Comparison of ENCODE assay signal across 18 cellular contexts in genomic region chr9:93513606-93514005, GRCh38.
A peak's percentile ranks its signal among the peaks of the same experiment; 100 is the strongest.
DNase-seq lines count a peak whose midpoint lies in the region; ATAC-seq and TF ChIP-seq lines count a peak whose summit lies in the region.
"Had no signal": no experiment of that assay in that cellular context is flagged by ENCODE, and none has a peak within 500 bp of the region (broad histone marks: within the 10 kb centered on the region; RNA-seq: fewer than 3 reads in every experiment).

No MANE protein-coding gene starts in this region.

- no peaks in the 10 kb centered on the region for H3K27me3 Mint-ChIP-seq in activated naive CD8-positive, alpha-beta T cell
- H3K27me3 Mint-ChIP-seq in activated naive CD8-positive, alpha-beta T cell treated with anti-CD3 and anti-CD28 coated beads for 36 hours, result no peaks in the 10 kb centered on the region
- H3K27me3 Mint-ChIP-seq in WTC11 (ENCODE audit: low read depth), result no peaks in the 10 kb centered on the region
- no peaks in the 10 kb centered on the region for H3K27me3 Mint-ChIP-seq in neural crest cell (ENCODE audit: low read depth)

- 31 to 33% methylated on average over 9 of the region's 9 CpGs for WGBS in thyroid gland, 2 donors

- POLR2A ChIA-PET in WTC11 (lab: Charles Lee), result no interaction called here

- no peak overlapping the region for H3K4me3 Mint-ChIP-seq in activated naive CD8-positive, alpha-beta T cell
- H3K4me3 Mint-ChIP-seq in activated naive CD8-positive, alpha-beta T cell treated with anti-CD3 and anti-CD28 coated beads for 36 hours, result no peak overlapping the region
- no peak overlapping the region for H3K4me3 Mint-ChIP-seq in WTC11
- no peak overlapping the region for H3K4me3 Mint-ChIP-seq in neural crest cell

- H3K9me3 ChIP-seq in thyroid gland, result no peaks in the 10 kb centered on the region
- H3K9me3 ChIP-seq: A549, HAP-1, SJSA1 had no signal

- TF ChIP-seq CTCF in WTC11 (IDR thresholded peaks at IDR 0.05) (no peak), neural crest cell (conservative IDR thresholded peaks at IDR 0.05) (no peak), thyroid gland (IDR thresholded peaks at IDR 0.05) (no peak)

- H3K4me1 Mint-ChIP-seq in activated naive CD8-positive, alpha-beta T cell (ENCODE audit: low read depth), result peaks cover 36% of the 10 kb centered on the region
- peaks cover 16% of the 10 kb centered on the region for H3K4me1 Mint-ChIP-seq in activated naive CD8-positive, alpha-beta T cell treated with anti-CD3 and anti-CD28 coated beads for 36 hours
- H3K4me1 Mint-ChIP-seq in WTC11, result peaks cover 18% of the 10 kb centered on the region
- H3K4me1 Mint-ChIP-seq in neural crest cell, result peaks cover 35% of the 10 kb centered on the region

- no peaks in the 10 kb centered on the region for H3K9me3 Mint-ChIP-seq in activated naive CD8-positive, alpha-beta T cell (ENCODE audit: low read depth)
- no peaks in the 10 kb centered on the region for H3K9me3 Mint-ChIP-seq in activated naive CD8-positive, alpha-beta T cell treated with anti-CD3 and anti-CD28 coated beads for 36 hours
- H3K9me3 Mint-ChIP-seq in WTC11 (no peaks in the 10 kb centered on the region), neural crest cell (no peaks in the 10 kb centered on the region)

- intact Hi-C loops in thyroid gland (cut with DNase I), result no loop called here

- H3K27ac ChIP-seq in thyroid gland, result peak overlapping the region in 1 of 3 donors; percentile 21
- H3K27ac ChIP-seq: A549, SJSA1 had no signal

- no peak for ATAC-seq in WTC11
- no peak for ATAC-seq in GM18861 (IDR thresholded peaks at IDR 0.05; ENCODE audit: unreplicated experiment)
- ATAC-seq: A549, Panc1 had no signal

- TF ChIP-seq POLR2A in thyroid gland (IDR thresholded peaks at IDR 0.05), result peak in 1 of 2 donors; percentile 32

- peaks cover 31 to 38% of the 10 kb centered on the region in 2 donors for H3K4me1 ChIP-seq in thyroid gland
- H3K4me1 ChIP-seq: HAP-1 had no signal

- no peaks in the 10 kb centered on the region for H3K27me3 ChIP-seq in thyroid gland
- H3K27me3 ChIP-seq: SJSA1 had no signal

- no peak overlapping the region for H3K4me3 ChIP-seq in thyroid gland (replicated peaks in 1 of 3)
- H3K4me3 ChIP-seq: A549, HAP-1, SJSA1 had no signal

- no peak for DNase-seq in activated naive CD8-positive, alpha-beta T cell treated with anti-CD3 and anti-CD28 coated beads for 36 hours
- DNase-seq in WTC11 (ENCODE audit: low spot score) (no peak), neural crest cell (ENCODE audit: low read depth, low spot score) (no peak), thyroid gland (peak; percentile 83 to 84), NCI-H748 treated with DMSO at 0.1 percent for 48 hours (lab: John Stamatoyannopoulos, UW) (no peak), COR-L47 (lab: John Stamatoyannopoulos, UW) (no peak)
- DNase-seq: DMS79 treated with DMSO at 0.1 percent for 48 hours, NCI-H1092 treated with DMSO at 0.1 percent for 48 hours, NCI-H2081, NCI-H2171 treated with DMSO at 0.1 percent for 48 hours, NCI-H446, NCI-H69 had no signal

- peaks cover 3% of the 10 kb centered on the region for H3K36me3 Mint-ChIP-seq in activated naive CD8-positive, alpha-beta T cell
- H3K36me3 Mint-ChIP-seq in activated naive CD8-positive, alpha-beta T cell treated with anti-CD3 and anti-CD28 coated beads for 36 hours, result peaks cover 13% of the 10 kb centered on the region
- H3K36me3 Mint-ChIP-seq in WTC11 (peaks cover 20% of the 10 kb centered on the region), neural crest cell (ENCODE audit: low read depth) (peaks cover 7% of the 10 kb centered on the region)

- peak overlapping the region; percentile 47 for H3K27ac Mint-ChIP-seq in activated naive CD8-positive, alpha-beta T cell
- no peak overlapping the region for H3K27ac Mint-ChIP-seq in activated naive CD8-positive, alpha-beta T cell treated with anti-CD3 and anti-CD28 coated beads for 36 hours
- peak overlapping the region; percentile 67; the same call in 1 of the 2 replicates for H3K27ac Mint-ChIP-seq in WTC11
- peak overlapping the region; percentile 53 for H3K27ac Mint-ChIP-seq in neural crest cell (ENCODE audit: unreplicated experiment)

- peaks cover 0 to 4% of the 10 kb centered on the region in 2 donors for H3K36me3 ChIP-seq in thyroid gland

- CTCF ChIA-PET in WTC11 (lab: Charles Lee), result no interaction called here

TF ChIP-seq in WTC11, 78 proteins besides CTCF, POLR2A, EP300 and RAD21 (continues in another document):
- TF ChIP-seq E2F4 (CRISPR knock-in tag; IDR thresholded peaks at IDR 0.05; ENCODE audit: borderline replicate concordance, low read depth), result no peak
- TF ChIP-seq ZNF263 (CRISPR knock-in tag; IDR thresholded peaks at IDR 0.05; ENCODE audit: low read depth), result no peak
- TF ChIP-seq, protein P1, sequence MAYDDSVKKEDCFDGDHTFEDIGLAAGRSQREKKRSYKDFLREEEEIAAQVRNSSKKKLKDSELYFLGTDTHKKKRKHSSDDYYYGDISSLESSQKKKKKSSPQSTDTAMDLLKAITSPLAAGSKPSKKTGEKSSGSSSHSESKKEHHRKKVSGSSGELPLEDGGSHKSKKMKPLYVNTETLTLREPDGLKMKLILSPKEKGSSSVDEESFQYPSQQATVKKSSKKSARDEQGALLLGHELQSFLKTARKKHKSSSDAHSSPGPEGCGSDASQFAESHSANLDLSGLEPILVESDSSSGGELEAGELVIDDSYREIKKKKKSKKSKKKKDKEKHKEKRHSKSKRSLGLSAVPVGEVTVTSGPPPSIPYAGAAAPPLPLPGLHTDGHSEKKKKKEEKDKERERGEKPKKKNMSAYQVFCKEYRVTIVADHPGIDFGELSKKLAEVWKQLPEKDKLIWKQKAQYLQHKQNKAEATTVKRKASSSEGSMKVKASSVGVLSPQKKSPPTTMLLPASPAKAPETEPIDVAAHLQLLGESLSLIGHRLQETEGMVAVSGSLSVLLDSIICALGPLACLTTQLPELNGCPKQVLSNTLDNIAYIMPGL (CRISPR knock-in tag; IDR thresholded peaks at IDR 0.05), result no peak
- no peak for TF ChIP-seq ZNF232 (CRISPR knock-in tag; IDR thresholded peaks at IDR 0.05)
- TF ChIP-seq ZNF425 (CRISPR knock-in tag; conservative IDR thresholded peaks at IDR 0.05), result no peak
- no peak for TF ChIP-seq ZSCAN18 (CRISPR knock-in tag; IDR thresholded peaks at IDR 0.05)
- TF ChIP-seq ZBTB21 (CRISPR knock-in tag; IDR thresholded peaks at IDR 0.05; ENCODE audit: borderline replicate concordance), result no peak
- TF ChIP-seq NFE2L1 (CRISPR knock-in tag; IDR thresholded peaks at IDR 0.05), result no peak
- TF ChIP-seq GABPB1 (CRISPR knock-in tag; IDR thresholded peaks at IDR 0.05), result no peak
- TF ChIP-seq, protein P2, sequence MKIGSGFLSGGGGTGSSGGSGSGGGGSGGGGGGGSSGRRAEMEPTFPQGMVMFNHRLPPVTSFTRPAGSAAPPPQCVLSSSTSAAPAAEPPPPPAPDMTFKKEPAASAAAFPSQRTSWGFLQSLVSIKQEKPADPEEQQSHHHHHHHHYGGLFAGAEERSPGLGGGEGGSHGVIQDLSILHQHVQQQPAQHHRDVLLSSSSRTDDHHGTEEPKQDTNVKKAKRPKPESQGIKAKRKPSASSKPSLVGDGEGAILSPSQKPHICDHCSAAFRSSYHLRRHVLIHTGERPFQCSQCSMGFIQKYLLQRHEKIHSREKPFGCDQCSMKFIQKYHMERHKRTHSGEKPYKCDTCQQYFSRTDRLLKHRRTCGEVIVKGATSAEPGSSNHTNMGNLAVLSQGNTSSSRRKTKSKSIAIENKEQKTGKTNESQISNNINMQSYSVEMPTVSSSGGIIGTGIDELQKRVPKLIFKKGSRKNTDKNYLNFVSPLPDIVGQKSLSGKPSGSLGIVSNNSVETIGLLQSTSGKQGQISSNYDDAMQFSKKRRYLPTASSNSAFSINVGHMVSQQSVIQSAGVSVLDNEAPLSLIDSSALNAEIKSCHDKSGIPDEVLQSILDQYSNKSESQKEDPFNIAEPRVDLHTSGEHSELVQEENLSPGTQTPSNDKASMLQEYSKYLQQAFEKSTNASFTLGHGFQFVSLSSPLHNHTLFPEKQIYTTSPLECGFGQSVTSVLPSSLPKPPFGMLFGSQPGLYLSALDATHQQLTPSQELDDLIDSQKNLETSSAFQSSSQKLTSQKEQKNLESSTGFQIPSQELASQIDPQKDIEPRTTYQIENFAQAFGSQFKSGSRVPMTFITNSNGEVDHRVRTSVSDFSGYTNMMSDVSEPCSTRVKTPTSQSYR (CRISPR knock-in tag; IDR thresholded peaks at IDR 0.05), result no peak

Comparison
In these comparisons a context has a peak if more than half of its experiments do, and no peak if none do; other contexts are left out.
1. DNase-seq: peak in thyroid gland (2 of 2); none in activated naive CD8-positive, alpha-beta T cell treated with anti-CD3 and anti-CD28 coated beads for 36 hours (single experiment), WTC11 (single experiment), neural crest cell (single experiment), NCI-H748 treated with DMSO at 0.1 percent for 48 hours (single experiment) and COR-L47 (single experiment).